ENCODE assay signal across 18 cellular contexts in the genomic region with DNA sequence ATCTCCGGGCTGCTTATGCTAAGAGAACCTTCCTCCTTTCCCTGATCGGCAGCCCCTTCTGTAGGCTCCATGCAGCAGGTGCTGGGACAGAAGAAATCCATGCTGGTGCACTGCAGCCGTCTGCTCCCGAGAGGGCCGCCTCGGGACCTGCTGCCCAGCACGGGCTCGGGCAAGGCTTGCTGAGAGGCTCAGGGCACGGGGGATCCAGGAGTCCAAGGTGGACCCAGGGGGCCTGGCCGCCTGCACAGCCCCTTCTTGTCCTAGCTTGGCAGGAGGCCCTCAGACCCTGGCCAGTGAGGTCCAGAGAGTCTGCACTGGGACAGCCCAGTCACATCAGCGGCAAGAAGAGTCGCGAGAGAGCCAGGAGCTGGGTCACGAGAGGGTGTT. TPM values are rescaled to one million over a fixed set of nuclear protein-coding genes. Genes with fewer than 3 reads are reported as not detected.
DNase-seq lines count a peak whose midpoint lies in the region; ATAC-seq, FAIRE-seq and TF ChIP-seq lines count a peak whose summit lies in the region.
"Had no signal": no experiment of that assay in that cellular context is flagged by ENCODE, and none has a peak within 500 bp of the region (broad histone marks: within the 10 kb centered on the region; RNA-seq: fewer than 3 reads in every experiment).

No MANE protein-coding gene starts in this region.

- no peak overlapping the region for H2BK15ac ChIP-seq in H1 (ENCODE audit: low read length)

- 88% methylated on average over 14 of the region's 14 CpGs; no CpG with 5 or more reads in 1 of the 2 experiments for WGBS in H1 (ENCODE audit: extremely low coverage in 1 of 2, insufficient coverage in 1 of 2, insufficient read length in 1 of 2, insufficient replicate concordance in 2 of 2, low coverage in 1 of 2, low lambda C conversion rate in 2 of 2, missing lambda C conversion rate in 1 of 2), 2 experiments

- peak overlapping the region in 7 of 8 donors; percentile 89 to 98 (median 96) for H3K27ac Mint-ChIP-seq in CD8-positive, alpha-beta memory T cell
- H3K27ac Mint-ChIP-seq: WTC11 had no signal

- H3K9ac ChIP-seq in H1 (replicated peaks in 1 of 4; ENCODE audit: extremely low read depth in 1 of 4, low read depth in 3 of 4, low read length in 3 of 4), result no peak overlapping the region
- H3K9ac ChIP-seq: BLaER1 had no signal

- no peaks in the 10 kb centered on the region for H3K27me3 ChIP-seq in A673 (replicated peaks; ENCODE audit: insufficient read depth, low read depth, low read length, poor library complexity)
- H3K27me3 ChIP-seq in CD8-positive, alpha-beta memory T cell (ENCODE audit: insufficient read depth, low read length, poor library complexity, severe bottlenecking), result no peaks in the 10 kb centered on the region
- H3K27me3 ChIP-seq in WERI-Rb-1 (ENCODE audit: insufficient read depth, low read depth, severe bottlenecking), result no peaks in the 10 kb centered on the region
- no peaks in the 10 kb centered on the region for H3K27me3 ChIP-seq in H1 (replicated peaks in 1 of 4; ENCODE audit: control insufficient read depth in 3 of 4, extremely low read depth in 1 of 4, insufficient read depth in 3 of 4, low read length in 3 of 4)
- H3K27me3 ChIP-seq: BLaER1 had no signal

- H3K4me2 ChIP-seq in H1 (ENCODE audit: insufficient read depth in 1 of 2, low read depth in 2 of 2, low read length in 2 of 2), result no peak overlapping the region

- no peak overlapping the region for H4K5ac ChIP-seq in H1 (ENCODE audit: insufficient read length, low read depth, low read length)

- no peaks in the 10 kb centered on the region for H3K9me3 Mint-ChIP-seq in CD8-positive, alpha-beta memory T cell

- peak overlapping the region; percentile 47 for H4K91ac ChIP-seq in H1 (replicated peaks; ENCODE audit: insufficient read length, low read length)

- H3K4me3 ChIP-seq in A673 (ENCODE audit: low read depth, low read length, poor library complexity, severe bottlenecking) (no peak overlapping the region), WERI-Rb-1 (ENCODE audit: low read depth, low read length) (no peak overlapping the region), H1 (ENCODE audit: extremely low read depth in 1 of 4, insufficient read depth in 2 of 4, low read depth in 3 of 4, low read length in 4 of 4) (no peak overlapping the region)
- no peak overlapping the region for H3K4me3 ChIP-seq in CD8-positive, alpha-beta memory T cell (ENCODE audit: low read length)
- H3K4me3 ChIP-seq: BLaER1 had no signal

- H3K27ac ChIP-seq in A673 (ENCODE audit: low read depth, low read length, poor library complexity, severe bottlenecking), result peak overlapping the region; percentile 73
- H3K27ac ChIP-seq in CD8-positive, alpha-beta memory T cell (ENCODE audit: low read depth, low read length), result no peak overlapping the region
- 0 out of 2 replicates have a peak overlapping the region, but pooled peaks have one; percentile 29 for H3K27ac ChIP-seq in WERI-Rb-1
- H3K27ac ChIP-seq in H1 (ENCODE audit: low read depth, low read length), result no peak overlapping the region
- H3K27ac ChIP-seq: epithelial cell of prostate had no signal

- no peaks in the 10 kb centered on the region for H3K36me3 Mint-ChIP-seq in CD8-positive, alpha-beta memory T cell
- H3K36me3 Mint-ChIP-seq: WTC11 had no signal

- TF ChIP-seq CTCF in A673 (conservative IDR thresholded peaks at IDR 0.05; ENCODE audit: low read depth, low read length), result no peak
- no peak for TF ChIP-seq CTCF in WERI-Rb-1 (IDR thresholded peaks at IDR 0.05; ENCODE audit: low read depth, low read length)
- TF ChIP-seq CTCF in H1 (IDR thresholded peaks at IDR 0.05; ENCODE audit: control extremely low read depth in 1 of 3, insufficient read depth in 1 of 3, low read depth in 1 of 3, low read length in 3 of 3), result no peak

- no peak overlapping the region for H3K14ac ChIP-seq in H1 (ENCODE audit: insufficient read length)

- BruUV-seq in A673 (replicated peaks; lab: Mats Ljungman, UMichigan), result no TSS peak

- no peak overlapping the region for H2BK120ac ChIP-seq in H1 (replicated peaks; ENCODE audit: low read depth, low read length)

- H2BK20ac ChIP-seq in H1 (ENCODE audit: low read length), result no peak overlapping the region

- H2AK5ac ChIP-seq in H1 (ENCODE audit: low read depth, low read length), result no peak overlapping the region

- H3K18ac ChIP-seq in H1 (ENCODE audit: extremely low read depth, low read length), result no peak overlapping the region; the same call in 1 of the 2 replicates

- 0 out of 2 replicates have a peak overlapping the region, but pooled peaks have one; percentile 16 for H2BK5ac ChIP-seq in H1 (ENCODE audit: low read depth, low read length)

- H3K4me1 ChIP-seq in A673 (ENCODE audit: insufficient read depth, low read length, poor library complexity, severe bottlenecking) (peaks cover 20% of the 10 kb centered on the region), H1 (replicated peaks in 1 of 4; ENCODE audit: control insufficient read depth in 3 of 4, insufficient read depth in 4 of 4, low read length in 3 of 4) (peaks cover 0 to 4% (median 0%) of the 10 kb centered on the region in 4 experiments; a peak in 1 of 7 replicates)
- H3K4me1 ChIP-seq in CD8-positive, alpha-beta memory T cell (ENCODE audit: insufficient read depth, low read length), result peaks cover 75% of the 10 kb centered on the region

- DNase-seq in A673 (ENCODE audit: low spot score) (no peak), WERI-Rb-1 (no peak), H1 (ENCODE audit: low read depth in 1 of 2, low spot score in 2 of 2) (no peak), NCI-H1417 treated with DMSO at 0.1 percent for 48 hours (lab: John Stamatoyannopoulos, UW) (no peak), RPMI8226 (no peak)
- no peak for DNase-seq in CD8-positive, alpha-beta memory T cell
- no peak for DNase-seq in stimulated activated CD4-positive, alpha-beta T cell treated with anti-CD3 and anti-CD28 coated beads, Interleukin-1b, Interleukin-23, amount 100 ng/mL, for 48 hours
- DNase-seq: GDM1, glutamatergic neuron, kidney, NCI-H2171 had no signal

- no peak for TF ChIP-seq POLR2A in H1 (IDR thresholded peaks at IDR 0.05; ENCODE audit: control extremely low read depth in 1 of 2, low read depth in 2 of 2, low read length in 2 of 2)

- H4K20me1 ChIP-seq in H1 (replicated peaks in 1 of 2; ENCODE audit: control insufficient read depth in 1 of 2, insufficient read depth in 2 of 2, low read length in 2 of 2), result no peaks in the 10 kb centered on the region
- H4K20me1 ChIP-seq: BLaER1 had no signal

- no peak for TF ChIP-seq RAD21 in H1 (IDR thresholded peaks at IDR 0.05 in 1 of 2, conservative IDR thresholded peaks at IDR 0.05 in 1 of 2; ENCODE audit: low read depth in 2 of 2, low read length in 2 of 2)

- H2BK12ac ChIP-seq in H1 (ENCODE audit: low read depth, low read length), result no peak overlapping the region

- H3K9me3 ChIP-seq in A673 (ENCODE audit: low read depth, low read length, poor library complexity, severe bottlenecking) (no peaks in the 10 kb centered on the region), WERI-Rb-1 (ENCODE audit: severe bottlenecking) (no peaks in the 10 kb centered on the region), H1 (ENCODE audit: insufficient read depth in 2 of 2, low read depth in 1 of 2, low read length in 1 of 2) (no peaks in the 10 kb centered on the region)
- no peaks in the 10 kb centered on the region for H3K9me3 ChIP-seq in CD8-positive, alpha-beta memory T cell (ENCODE audit: low read length)

- H3K4me3 Mint-ChIP-seq in CD8-positive, alpha-beta memory T cell, result peak overlapping the region in 2 of 7 donors; percentile 71 to 79
- H3K4me3 Mint-ChIP-seq: WTC11 had no signal

- no peak for ATAC-seq in GM19351 (IDR thresholded peaks at IDR 0.05; ENCODE audit: unreplicated experiment)

- H3K79me2 ChIP-seq in H1 (ENCODE audit: control insufficient read depth in 1 of 2, insufficient read depth in 2 of 2, low read length in 2 of 2), result no peaks in the 10 kb centered on the region

- CTCF ChIA-PET in A673 (lab: Charles Lee), result interaction anchor here (1.3 kb wide), 1 partner anchor 16 kb away, joined by 6 read pairs; no protein-coding TSS in a partner anchor
- CTCF ChIA-PET in CD8-positive, alpha-beta memory T cell (lab: Charles Lee), result interaction anchor here (1.2 to 4.7 kb wide), 6 partner anchors 10 to 20 kb away, joined by 4 to 29 read pairs (median 8); partner anchors contain the start of gene ASTL
- CTCF ChIA-PET in H1 (lab: Charles Lee; ENCODE audit: partially characterized antibody), result interaction anchor here (0.8 to 2.9 kb wide), 8 partner anchors 8 to 136 kb away, joined by 3 to 15 read pairs (median 6); partner anchors contain the start of genes ADRA2B and ASTL

- POLR2A ChIA-PET in A673 (lab: Charles Lee; ENCODE audit: low non-redundant PET) (no interaction called here), H1 (lab: Charles Lee; ENCODE audit: partially characterized antibody) (interaction anchor here (0.7 kb wide), 1 partner anchor 14 kb away, joined by 3 read pairs; the partner anchor contains the start of gene DUSP2)
- POLR2A ChIA-PET in CD8-positive, alpha-beta memory T cell (lab: Charles Lee), result interaction anchor here (0.8 to 4.0 kb wide), 4 partner anchors 11 to 166 kb away, joined by 3 to 25 read pairs (median 4); partner anchors contain the start of gene STARD7

- no peaks in the 10 kb centered on the region for H3K23me2 ChIP-seq in H1 (ENCODE audit: low read depth, low read length)

- H3K27me3 Mint-ChIP-seq in CD8-positive, alpha-beta memory T cell, result no peaks in the 10 kb centered on the region

- H3K56ac ChIP-seq in H1 (replicated peaks; ENCODE audit: insufficient read length, low read depth, low read length), result no peak overlapping the region

- no peak overlapping the region for H3K23ac ChIP-seq in H1 (ENCODE audit: insufficient read length)

- TF ChIP-seq EP300 in H1 (IDR thresholded peaks at IDR 0.05; ENCODE audit: borderline replicate concordance in 1 of 2, low read depth in 2 of 2, low read length in 2 of 2), result no peak

- H4K8ac ChIP-seq in H1 (ENCODE audit: extremely low read depth, insufficient read depth, low read length), result no peak overlapping the region

- no peak overlapping the region for H3K4ac ChIP-seq in H1 (replicated peaks; ENCODE audit: insufficient read length, low read depth, low read length)

- no peaks in the 10 kb centered on the region for H3K36me3 ChIP-seq in A673 (ENCODE audit: insufficient read depth, low read length, poor library complexity, severe bottlenecking)
- no peaks in the 10 kb centered on the region for H3K36me3 ChIP-seq in CD8-positive, alpha-beta memory T cell (ENCODE audit: insufficient read depth, low read length)
- H3K36me3 ChIP-seq in WERI-Rb-1, result no peaks in the 10 kb centered on the region
- no peaks in the 10 kb centered on the region for H3K36me3 ChIP-seq in H1 (ENCODE audit: control insufficient read depth in 2 of 4, insufficient read depth in 4 of 4, low read length in 3 of 4)
- H3K36me3 ChIP-seq: BLaER1 had no signal

- H2AFZ ChIP-seq in H1 (ENCODE audit: low read length), result no peak overlapping the region

- intact Hi-C loops in A673 (cut with micrococcal nuclease; ENCODE audit: unreplicated experiment), result no loop called here

- H3K4me1 Mint-ChIP-seq in CD8-positive, alpha-beta memory T cell, result peaks cover 70 to 93% (median 75%) of the 10 kb centered on the region in 3 donors

- no peaks in the 10 kb centered on the region for H3K79me1 ChIP-seq in H1 (ENCODE audit: low read depth, low read length)

- FAIRE-seq in H1 (lab: Jason Lieb, UNC), result no peak
- FAIRE-seq: kidney had no signal

RNA-seq across cellular contexts. Expression of gene DUSP2, which starts 13.3 kb away (rescaled TPM):
- total RNA-seq in A673 (2021), result 0.50 and 1.4 TPM in 2 replicates
- 100 to 1,000 TPM; 214 to 237 TPM for total RNA-seq in CD8-positive, alpha-beta memory T cell
- 518 TPM for polyA plus RNA-seq in CD8-positive, alpha-beta memory T cell
- 8.7 and 10.1 TPM in 2 replicates for total RNA-seq in H1 (2021; fragmentation: NEBNext Ultra II Directional; extraction: Animal tissue kit (Norgen Biotek cat#: 25700))
- 10.4 and 11.7 TPM in 2 replicates for polyA plus RNA-seq in H1 (2011; rRNA removed)
- 8.4 TPM for polyA plus RNA-seq in H1 (2011; cell fraction: cytosol; rRNA removed)
- 21.7 TPM for polyA plus RNA-seq in H1 (2011; cell fraction: nucleus; rRNA removed)
- polyA plus RNA-seq in H1 (2012, experiment 1 of 2), result 5.9 to 8.2 TPM (median 7.6 TPM) in 4 replicates
- 9.0 TPM for polyA plus RNA-seq in H1 (2012, experiment 2 of 2)
- 3.6 TPM for polyA plus RNA-seq in H1 (2013, experiment 1 of 2)
- 3.2 TPM for polyA plus RNA-seq in H1 (2013, experiment 2 of 2)
- 5.5 and 5.9 TPM in 2 replicates for polyA minus RNA-seq in H1 (2011; rRNA and poly(A)+ RNA removed)
- 5.7 TPM for polyA minus RNA-seq in H1 (2011; cell fraction: cytosol; rRNA and poly(A)+ RNA removed)
- polyA minus RNA-seq in H1 (2011; cell fraction: nucleus; rRNA and poly(A)+ RNA removed), result 26.8 TPM

RNA-seq across cellular contexts. Expression of gene ASTL, which starts 20.2 kb away (rescaled TPM):
- total RNA-seq in A673 (2021), result not detected in 2 replicates
- total RNA-seq in CD8-positive, alpha-beta memory T cell, result 10 to 100 TPM; 16.2 to 18.0 TPM
- 0.49 TPM for polyA plus RNA-seq in CD8-positive, alpha-beta memory T cell
- total RNA-seq in H1 (2021; fragmentation: NEBNext Ultra II Directional; extraction: Animal tissue kit (Norgen Biotek cat#: 25700)), result 0.60 and 0.75 TPM in 2 replicates
- 1.4 and 2.2 TPM in 2 replicates for polyA plus RNA-seq in H1 (2011; rRNA removed)
- 1.4 TPM for polyA plus RNA-seq in H1 (2011; cell fraction: cytosol; rRNA removed)
- polyA plus RNA-seq in H1 (2011; cell fraction: nucleus; rRNA removed), result 2.5 TPM
- 0.28 to 1.2 TPM (median 0.73 TPM) in 4 replicates for polyA plus RNA-seq in H1 (2012, experiment 1 of 2)
- 0.54 TPM for polyA plus RNA-seq in H1 (2012, experiment 2 of 2)
- polyA plus RNA-seq in H1 (2013, experiment 1 of 2), result 0.67 TPM
- 0.46 TPM for polyA plus RNA-seq in H1 (2013, experiment 2 of 2)
- 1.2 and 1.6 TPM in 2 replicates for polyA minus RNA-seq in H1 (2011; rRNA and poly(A)+ RNA removed)
- 1.8 TPM for polyA minus RNA-seq in H1 (2011; cell fraction: cytosol; rRNA and poly(A)+ RNA removed)
- 1.8 TPM for polyA minus RNA-seq in H1 (2011; cell fraction: nucleus; rRNA and poly(A)+ RNA removed)
- total RNA-seq: HT1080, kidney, myocyte, SK-MEL-5 had no signal

RNA-seq across cellular contexts. Expression of gene ADRA2B, which starts 42.2 kb away (rescaled TPM):
- total RNA-seq in A673 (2021), result 0.11 TPM in 1 of 2 replicates, not detected in the other
- under 1 TPM; 0.07 to 0.24 TPM for total RNA-seq in CD8-positive, alpha-beta memory T cell
- not detected for polyA plus RNA-seq in CD8-positive, alpha-beta memory T cell
- 6.5 and 6.6 TPM in 2 replicates for total RNA-seq in H1 (2021; fragmentation: NEBNext Ultra II Directional; extraction: Animal tissue kit (Norgen Biotek cat#: 25700))
- polyA plus RNA-seq in H1 (2011; rRNA removed), result 5.8 and 8.3 TPM in 2 replicates
- polyA plus RNA-seq in H1 (2011; cell fraction: cytosol; rRNA removed), result 6.6 TPM
- polyA plus RNA-seq in H1 (2011; cell fraction: nucleus; rRNA removed), result 14.4 TPM
- 3.3 to 6.4 TPM (median 5.3 TPM) in 4 replicates for polyA plus RNA-seq in H1 (2012, experiment 1 of 2)
- polyA plus RNA-seq in H1 (2012, experiment 2 of 2), result 4.8 TPM
- 3.7 TPM for polyA plus RNA-seq in H1 (2013, experiment 1 of 2)
- polyA plus RNA-seq in H1 (2013, experiment 2 of 2), result 4.0 TPM
- 4.4 and 4.9 TPM in 2 replicates for polyA minus RNA-seq in H1 (2011; rRNA and poly(A)+ RNA removed)
- 6.7 TPM for polyA minus RNA-seq in H1 (2011; cell fraction: cytosol; rRNA and poly(A)+ RNA removed)
- 6.8 TPM for polyA minus RNA-seq in H1 (2011; cell fraction: nucleus; rRNA and poly(A)+ RNA removed)
- total RNA-seq: HT1080, myocyte, SK-MEL-5 had no signal

RNA-seq across cellular contexts. Expression of gene STARD7, which starts 50.1 kb away (rescaled TPM):
- total RNA-seq in A673 (2021), result 189 and 201 TPM in 2 replicates
- 100 to 1,000 TPM; 255 to 256 TPM for total RNA-seq in CD8-positive, alpha-beta memory T cell
- 147 TPM for polyA plus RNA-seq in CD8-positive, alpha-beta memory T cell
- 200 and 207 TPM in 2 replicates for total RNA-seq in H1 (2021; fragmentation: NEBNext Ultra II Directional; extraction: Animal tissue kit (Norgen Biotek cat#: 25700))
- polyA plus RNA-seq in H1 (2011; rRNA removed), result 60.3 and 89.1 TPM in 2 replicates
- polyA plus RNA-seq in H1 (2011; cell fraction: cytosol; rRNA removed), result 90.5 TPM
- 50.4 TPM for polyA plus RNA-seq in H1 (2011; cell fraction: nucleus; rRNA removed)
- polyA plus RNA-seq in H1 (2012, experiment 1 of 2), result 125 to 145 TPM (median 130 TPM) in 4 replicates
- 61.7 TPM for polyA plus RNA-seq in H1 (2012, experiment 2 of 2)
- polyA plus RNA-seq in H1 (2013, experiment 1 of 2), result 108 TPM
- polyA plus RNA-seq in H1 (2013, experiment 2 of 2), result 99.9 TPM
- polyA minus RNA-seq in H1 (2011; rRNA and poly(A)+ RNA removed), result 116 and 121 TPM in 2 replicates
- 74.0 TPM for polyA minus RNA-seq in H1 (2011; cell fraction: cytosol; rRNA and poly(A)+ RNA removed)
- 149 TPM for polyA minus RNA-seq in H1 (2011; cell fraction: nucleus; rRNA and poly(A)+ RNA removed)

Comparison
In these comparisons a context has a peak if more than half of its experiments do, and no peak if none do; other contexts are left out.
1. H3K27ac ChIP-seq: peak in A673 (single experiment) and WERI-Rb-1 (single experiment); none in CD8-positive, alpha-beta memory T cell (single experiment) and H1 (single experiment).
2. RNA of gene DUSP2, which starts 13.3 kb away (total RNA-seq): 214 to 237 TPM in CD8-positive, alpha-beta memory T cell; 8.7 to 10.1 TPM in H1 and 0.50 to 1.4 TPM in A673; every median in the first group is over 10 times any median in the second.